Comparison of ENCODE assay signal across 22 cellular contexts in genomic region chr7:138285129-138285528, GRCh38.
"Had no signal": no experiment of that assay in that cellular context is flagged by ENCODE, and none has a peak within 500 bp of the region (broad histone marks: within the 10 kb centered on the region; RNA-seq: fewer than 3 reads in every experiment).

No MANE protein-coding gene starts in this region.

- H3K9ac ChIP-seq: KMS-11 had no signal

- H3K27me3 ChIP-seq: SJSA1 had no signal

- FAIRE-seq: K562, RCC 7860 had no signal

- H3K27ac ChIP-seq: KMS-11, SJSA1, SK-N-MC had no signal

- ATAC-seq: K562 had no signal

- H3K4me3 ChIP-seq: K562, SJSA1, SK-N-MC had no signal

- H3K4me1 ChIP-seq: SJSA1 had no signal

- DNase-seq: Kasumi-1, MM.1S, NCI-H1092 treated with DMSO at 0.1 percent for 48 hours, NCI-H1436, NCI-H187, NCI-H2029, NCI-H2081 treated with DMSO at 0.1 percent for 48 hours, NCI-H2171, NCI-H226, NCI-H446, NCI-H510A, NCI-H524 treated with DMSO at 0.1 percent for 48 hours, NCI-H69, NCI-H774, Right ventricle myocardium superior, RPMI8226, SIG-M5 had no signal

- H3K36me3 ChIP-seq: SJSA1 had no signal
